32 cellular contexts compared by ENCODE assay signal in genomic region chr17:53499277-53499676, GRCh38.
"Had no signal": no experiment of that assay in that cellular context is flagged by ENCODE, and none has a peak within 500 bp of the region (broad histone marks: within the 10 kb centered on the region; RNA-seq: fewer than 3 reads in every experiment).

No MANE protein-coding gene starts in this region.

- H3K36me3 Mint-ChIP-seq: activated CD4-positive, alpha-beta memory T cell treated with anti-CD3 and anti-CD28 coated beads for 36 hours; activated CD8-positive, alpha-beta memory T cell treated with anti-CD3 and anti-CD28 coated beads, Interleukin-2, amount 10 ng/mL, durations not matched to agents 7 days and 5 days; activated naive CD4-positive, alpha-beta T cell treated with anti-CD3 and anti-CD28 coated beads, Interleukin-2, amount 50 U/mL, for 24 hours; activated naive CD8-positive, alpha-beta T cell treated with anti-CD3 and anti-CD28 coated beads for 36 hours had no signal

- ATAC-seq: activated CD4-positive, alpha-beta T cell treated with anti-CD3 and anti-CD28 coated beads for 36 hours; activated CD8-positive, alpha-beta memory T cell treated with anti-CD3 and anti-CD28 coated beads, Interleukin-2, amount 10 ng/mL, durations not matched to agents 7 days and 5 days; activated CD8-positive, alpha-beta T cell treated with anti-CD3 and anti-CD28 coated beads, Interleukin-2, amount 10 ng/mL, durations not matched to agents 7 days and 5 days; activated naive CD8-positive, alpha-beta T cell treated with anti-CD3 and anti-CD28 coated beads, Interleukin-2, amount 50 U/mL, for 24 hours; body of pancreas; effector memory CD8-positive, alpha-beta T cell; gastroesophageal sphincter; heart right ventricle had no signal

- H3K4me1 Mint-ChIP-seq: activated CD4-positive, alpha-beta T cell treated with anti-CD3 and anti-CD28 coated beads for 36 hours; activated CD4-positive, alpha-beta T cell treated with anti-CD3 and anti-CD28 coated beads, Interleukin-2, amount 10 ng/mL, durations not matched to agents 24 days and 14 days; activated CD8-positive, alpha-beta memory T cell treated with anti-CD3 and anti-CD28 coated beads, Interleukin-2, amount 10 ng/mL, durations not matched to agents 7 days and 5 days; activated naive CD4-positive, alpha-beta T cell treated with anti-CD3 and anti-CD28 coated beads, Interleukin-2, amount 50 U/mL, for 24 hours; activated naive CD8-positive, alpha-beta T cell treated with anti-CD3 and anti-CD28 coated beads for 36 hours; activated naive CD8-positive, alpha-beta T cell treated with anti-CD3 and anti-CD28 coated beads, Interleukin-2, amount 50 U/mL, for 24 hours had no signal

- H3K9me3 ChIP-seq: adrenal gland, body of pancreas, esophagus squamous epithelium, gastroesophageal sphincter had no signal

- H3K4me3 ChIP-seq: adrenal gland, body of pancreas, esophagus squamous epithelium, gastroesophageal sphincter, heart right ventricle had no signal

- H3K4me3 Mint-ChIP-seq: activated CD4-positive, alpha-beta memory T cell treated with anti-CD3 and anti-CD28 coated beads for 36 hours; activated CD4-positive, alpha-beta T cell treated with anti-CD3 and anti-CD28 coated beads for 36 hours; activated CD4-positive, alpha-beta T cell treated with anti-CD3 and anti-CD28 coated beads, Interleukin-2, amount 10 ng/mL, durations not matched to agents 24 days and 14 days; activated CD8-positive, alpha-beta memory T cell treated with anti-CD3 and anti-CD28 coated beads, Interleukin-2, amount 10 ng/mL, durations not matched to agents 7 days and 5 days; activated CD8-positive, alpha-beta T cell treated with anti-CD3 and anti-CD28 coated beads, Interleukin-2, amount 10 ng/mL, durations not matched to agents 7 days and 5 days; activated naive CD4-positive, alpha-beta T cell treated with anti-CD3 and anti-CD28 coated beads for 36 hours; activated naive CD4-positive, alpha-beta T cell treated with anti-CD3 and anti-CD28 coated beads, Interleukin-2, amount 50 U/mL, for 24 hours; activated naive CD8-positive, alpha-beta T cell treated with anti-CD3 and anti-CD28 coated beads for 36 hours; activated naive CD8-positive, alpha-beta T cell treated with anti-CD3 and anti-CD28 coated beads, Interleukin-2, amount 50 U/mL, for 24 hours; activated T-helper 1 cell treated with anti-CD3 and anti-CD28 coated beads, Interleukin-12 subunit alpha, Interleukin-12 subunit beta, Interleukin-2, Interleukin-4 antibody, amounts not matched to agents 30 ng/mL and 10 ng/mL and 1 ng/mL, durations not matched to agents 14 hours and 24 hours and 36 hours; effector memory CD8-positive, alpha-beta T cell had no signal

- H3K27ac ChIP-seq: adrenal gland, body of pancreas, epithelial cell of prostate, esophagus squamous epithelium, gastroesophageal sphincter, heart right ventricle had no signal

- H3K4me1 ChIP-seq: adrenal gland, body of pancreas, esophagus squamous epithelium, gastroesophageal sphincter, heart right ventricle had no signal

- H3K27me3 Mint-ChIP-seq: activated CD4-positive, alpha-beta memory T cell treated with anti-CD3 and anti-CD28 coated beads for 36 hours; activated CD4-positive, alpha-beta T cell treated with anti-CD3 and anti-CD28 coated beads for 36 hours; activated CD4-positive, alpha-beta T cell treated with anti-CD3 and anti-CD28 coated beads, Interleukin-2, amount 10 ng/mL, durations not matched to agents 24 days and 14 days; activated CD8-positive, alpha-beta memory T cell treated with anti-CD3 and anti-CD28 coated beads, Interleukin-2, amount 10 ng/mL, durations not matched to agents 7 days and 5 days; activated naive CD4-positive, alpha-beta T cell treated with anti-CD3 and anti-CD28 coated beads, Interleukin-2, amount 50 U/mL, for 24 hours; activated naive CD8-positive, alpha-beta T cell treated with anti-CD3 and anti-CD28 coated beads for 36 hours; activated naive CD8-positive, alpha-beta T cell treated with anti-CD3 and anti-CD28 coated beads, Interleukin-2, amount 50 U/mL, for 24 hours; effector memory CD8-positive, alpha-beta T cell had no signal

- H3K27me3 ChIP-seq: adrenal gland, body of pancreas, esophagus squamous epithelium, gastroesophageal sphincter, heart right ventricle had no signal

- H3K9me3 Mint-ChIP-seq: activated naive CD4-positive, alpha-beta T cell treated with anti-CD3 and anti-CD28 coated beads, Interleukin-2, amount 50 U/mL, for 24 hours had no signal

- H3K36me3 ChIP-seq: adrenal gland, esophagus squamous epithelium, gastroesophageal sphincter, heart right ventricle had no signal

- H3K27ac Mint-ChIP-seq: activated CD4-positive, alpha-beta memory T cell treated with anti-CD3 and anti-CD28 coated beads for 36 hours; activated CD4-positive, alpha-beta T cell treated with anti-CD3 and anti-CD28 coated beads for 36 hours; activated CD4-positive, alpha-beta T cell treated with anti-CD3 and anti-CD28 coated beads, Interleukin-2, amount 10 ng/mL, durations not matched to agents 24 days and 14 days; activated CD8-positive, alpha-beta memory T cell treated with anti-CD3 and anti-CD28 coated beads, Interleukin-2, amount 10 ng/mL, durations not matched to agents 7 days and 5 days; activated CD8-positive, alpha-beta T cell treated with anti-CD3 and anti-CD28 coated beads, Interleukin-2, amount 10 ng/mL, durations not matched to agents 7 days and 5 days; activated naive CD4-positive, alpha-beta T cell treated with anti-CD3 and anti-CD28 coated beads for 36 hours; activated naive CD4-positive, alpha-beta T cell treated with anti-CD3 and anti-CD28 coated beads, Interleukin-2, amount 50 U/mL, for 24 hours; activated naive CD8-positive, alpha-beta T cell treated with anti-CD3 and anti-CD28 coated beads for 36 hours; activated naive CD8-positive, alpha-beta T cell treated with anti-CD3 and anti-CD28 coated beads, Interleukin-2, amount 50 U/mL, for 24 hours; activated T-helper 1 cell treated with anti-CD3 and anti-CD28 coated beads, Interleukin-12 subunit alpha, Interleukin-12 subunit beta, Interleukin-2, Interleukin-4 antibody, amounts not matched to agents 30 ng/mL and 10 ng/mL and 1 ng/mL, durations not matched to agents 14 hours and 24 hours and 36 hours; activated T-helper 2 cell treated with anti-CD3 and anti-CD28 coated beads, Interferon-gamma antibody, Interleukin-2, Interleukin-4, amounts not matched to agents 10 μg/mL and 5 μg/mL and 100 μg/mL, durations not matched to agents 14 hours and 24 hours and 36 hours; effector memory CD8-positive, alpha-beta T cell had no signal

- DNase-seq: activated CD4-positive, alpha-beta memory T cell treated with anti-CD3 and anti-CD28 coated beads for 36 hours; activated CD4-positive, alpha-beta T cell treated with anti-CD3 and anti-CD28 coated beads for 36 hours; activated CD4-positive, alpha-beta T cell treated with anti-CD3 and anti-CD28 coated beads, Interleukin-2, amount 10 ng/mL, durations not matched to agents 24 days and 14 days; activated CD4-positive, CD25-positive, alpha-beta regulatory T cell; activated CD4-positive, CD25-positive, alpha-beta regulatory T cell treated with anti-CD3 and anti-CD28 coated beads, Interleukin-2, amount 50 U/mL, for 72 hours; activated CD8-positive, alpha-beta memory T cell treated with anti-CD3 and anti-CD28 coated beads, Interleukin-2, amount 10 ng/mL, durations not matched to agents 7 days and 5 days; activated CD8-positive, alpha-beta memory T cell treated with anti-CD3 and anti-CD28 coated beads, Interleukin-2, amount 50 U/mL, for 4 hours; activated CD8-positive, alpha-beta T cell treated with anti-CD3 and anti-CD28 coated beads, Interleukin-2, amount 10 ng/mL, durations not matched to agents 7 days and 5 days; activated effector memory CD4-positive, alpha-beta T cell treated with anti-CD3 and anti-CD28 coated beads, Interleukin-2, amount 50 U/mL, for 16 hours; activated naive CD4-positive, alpha-beta T cell treated with anti-CD3 and anti-CD28 coated beads for 36 hours; activated naive CD8-positive, alpha-beta T cell treated with anti-CD3 and anti-CD28 coated beads for 36 hours; activated naive CD8-positive, alpha-beta T cell treated with anti-CD3 and anti-CD28 coated beads, Interleukin-2, amount 50 U/mL, for 24 hours; activated T-cell treated with anti-CD3 and anti-CD28 coated beads, Interleukin-2, amount 50 U/mL, for 1 hour; activated T-cell treated with anti-CD3 and anti-CD28 coated beads, Interleukin-2, amount 50 U/mL, for 48 hours; adrenal gland; amygdala; aorta; body of pancreas; caudate nucleus; cortex of kidney; dermis blood vessel endothelial cell; effector CD4-positive, alpha-beta T cell; effector memory CD8-positive, alpha-beta T cell; esophagus squamous epithelium; foreskin melanocyte; heart right ventricle; T-helper 2 cell had no signal
